Comparison of ENCODE assay signal across 24 cellular contexts in genomic region chr7:93364806-93365205, GRCh38.
"Had no signal": no experiment of that assay in that cellular context is flagged by ENCODE, and none has a peak within 500 bp of the region (broad histone marks: within the 10 kb centered on the region; RNA-seq: fewer than 3 reads in every experiment).

No MANE protein-coding gene starts in this region.

- H3K27ac ChIP-seq: esophagus squamous epithelium, neutrophil, parathyroid adenoma, right atrium auricular region, sigmoid colon, stomach, thyroid gland, vagina had no signal

- H3K36me3 Mint-ChIP-seq: naive B cell; stimulated activated effector memory CD8-positive, alpha-beta T cell treated with anti-CD3 and anti-CD28 coated beads, Interleukin-12 subunit alpha, Interleukin-12 subunit beta, amount 100 ng/mL, for 72 hours had no signal

- DNase-seq: cortex of kidney; effector memory CD8-positive, alpha-beta T cell; erythroblast; esophagus squamous epithelium; foreskin melanocyte; naive B cell; sigmoid colon; stimulated activated CD4-positive, alpha-beta T cell treated with anti-CD3 and anti-CD28 coated beads, Interleukin-2, amount 100 ng/mL, for 24 hours; stimulated activated CD4-positive, alpha-beta T cell treated with anti-CD3 and anti-CD28 coated beads, Interleukin-4, amount 100 ng/mL, for 24 hours; stimulated activated naive CD4-positive, alpha-beta T cell treated with Interleukin-2 at 50 U/mL for 16 hours; stomach; thyroid gland; trophoblast cell had no signal

- H3K4me1 Mint-ChIP-seq: naive B cell; neural crest cell; stimulated activated effector memory CD8-positive, alpha-beta T cell treated with anti-CD3 and anti-CD28 coated beads, Interleukin-12 subunit alpha, Interleukin-12 subunit beta, amount 100 ng/mL, for 72 hours had no signal

- H3K36me3 ChIP-seq: esophagus squamous epithelium, neutrophil, sigmoid colon, stomach, thyroid gland, vagina had no signal

- H3K27me3 ChIP-seq: esophagus squamous epithelium, neutrophil, right atrium auricular region, sigmoid colon, stomach, thyroid gland, vagina had no signal

- ATAC-seq: effector memory CD8-positive, alpha-beta T cell; left lobe of liver; natural killer cell treated with Interleukin-12 subunit alpha and Interleukin-12 subunit beta and Interleukin-15 and Interleukin-18, amount 100 ng/mL, for 72 hours; stimulated activated effector memory CD8-positive, alpha-beta T cell treated with anti-CD3 and anti-CD28 coated beads, Interleukin-12 subunit alpha, Interleukin-12 subunit beta, amount 100 ng/mL, for 72 hours had no signal

- H3K27me3 Mint-ChIP-seq: progenitor cell of endocrine pancreas had no signal

- H3K4me1 ChIP-seq: esophagus squamous epithelium, parathyroid adenoma, right atrium auricular region, sigmoid colon, stomach, vagina had no signal

- H3K4me3 Mint-ChIP-seq: effector memory CD8-positive, alpha-beta T cell; memory B cell; naive B cell; natural killer cell treated with Interleukin-12 subunit alpha and Interleukin-12 subunit beta and Interleukin-15 and Interleukin-18, amount 100 ng/mL, for 72 hours; neural crest cell; stimulated activated effector memory CD8-positive, alpha-beta T cell treated with anti-CD3 and anti-CD28 coated beads, Interleukin-12 subunit alpha, Interleukin-12 subunit beta, amount 100 ng/mL, for 72 hours had no signal

- H3K9me3 ChIP-seq: esophagus squamous epithelium, neutrophil, right atrium auricular region, sigmoid colon, stomach, thyroid gland, vagina had no signal

- H3K4me3 ChIP-seq: esophagus squamous epithelium, lung, right atrium auricular region, sigmoid colon, stomach, thyroid gland, vagina had no signal

- H3K27ac Mint-ChIP-seq: effector memory CD8-positive, alpha-beta T cell; memory B cell; natural killer cell treated with Interleukin-12 subunit alpha and Interleukin-12 subunit beta and Interleukin-15 and Interleukin-18, amount 100 ng/mL, for 72 hours; progenitor cell of endocrine pancreas; stimulated activated effector memory CD8-positive, alpha-beta T cell treated with anti-CD3 and anti-CD28 coated beads, Interleukin-12 subunit alpha, Interleukin-12 subunit beta, amount 100 ng/mL, for 72 hours had no signal
